8 cellular contexts compared by ENCODE assay signal in the genomic region with DNA sequence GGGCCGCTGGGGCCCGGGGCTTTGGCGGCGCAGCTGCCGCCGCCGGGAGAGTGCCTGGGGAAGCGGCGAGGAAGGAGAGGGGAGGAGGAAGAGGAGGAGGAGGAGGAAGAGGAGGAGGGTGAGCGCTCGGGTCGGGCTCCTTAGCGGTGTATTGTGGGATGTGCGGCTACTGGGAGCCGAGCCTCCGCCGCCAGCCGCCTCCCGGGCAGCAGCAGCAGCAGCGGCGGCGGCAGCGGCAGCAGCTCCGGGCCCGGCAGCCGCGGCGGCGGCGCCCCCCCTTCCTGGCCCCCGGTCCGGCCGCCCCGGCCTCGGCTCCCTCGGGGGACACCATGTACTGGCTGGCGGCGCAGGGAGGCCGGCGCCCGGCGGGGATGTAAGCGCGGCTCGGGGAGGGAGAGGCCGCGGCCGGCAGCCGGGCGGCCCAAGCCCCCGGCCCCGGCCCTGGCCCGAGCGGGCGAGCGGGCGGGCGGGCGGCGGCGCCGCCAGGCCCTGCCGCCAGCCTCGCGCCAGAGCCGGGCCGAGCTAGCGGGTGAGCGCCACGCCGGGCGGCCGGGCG. TPM values are rescaled to one million over a fixed set of nuclear protein-coding genes. Genes with fewer than 3 reads are reported as not detected.
DNase-seq lines count a peak whose midpoint lies in the region; ATAC-seq and TF ChIP-seq lines count a peak whose summit lies in the region.

A gene (plus strand): TSS at position 149 of the 556 bp plus-strand sequence. CDS start 729 bp downstream, outside the sequence.

- H3K79me1 ChIP-seq in H9 (ENCODE audit: insufficient read depth, low read depth, low read length, poor library complexity, severe bottlenecking), result no peaks in the 10 kb centered on the region

- no peak within 1 kb of the TSS; the same call in 1 of the 2 replicates for H3K4ac ChIP-seq in H9 (ENCODE audit: low read depth, low read length)

- H3K27ac Mint-ChIP-seq in H9, result peak within 1 kb of the TSS; percentile 98 to 100 (median 100)

- H2AK5ac ChIP-seq in H9 (ENCODE audit: insufficient read length, low read length), result no peak within 1 kb of the TSS

- H4K5ac ChIP-seq in H9 (ENCODE audit: insufficient read length, low read depth, low read length), result peak within 1 kb of the TSS; percentile 80

- H3K79me2 ChIP-seq in H9 (ENCODE audit: insufficient read depth, low read length), result no peaks in the 10 kb centered on the region; the same call in 1 of the 2 replicates

- H3K23me2 ChIP-seq in H9 (ENCODE audit: insufficient read length, low read depth, low read length, poor library complexity, severe bottlenecking), result peaks cover 27% of the 10 kb centered on the region

- peak within 1 kb of the TSS; percentile 100 for H3K27ac ChIP-seq in BLaER1
- H3K27ac ChIP-seq in H9 (ENCODE audit: insufficient read length, low read depth, low read length), result peak within 1 kb of the TSS; percentile 99
- H3K27ac ChIP-seq in right cardiac atrium (ENCODE audit: low read length), result peak within 1 kb of the TSS; percentile 99
- peak within 1 kb of the TSS; percentile 98 to 100 for H3K27ac ChIP-seq in prostate gland

- H3K36me3 Mint-ChIP-seq in H9 (ENCODE audit: insufficient read depth in 1 of 3, low read depth in 3 of 3), result peaks cover 15 to 30% (median 30%) of the 10 kb centered on the region in 3 experiments

- peak within 1 kb of the TSS; percentile 96 for H3K18ac ChIP-seq in H9 (ENCODE audit: insufficient read length, low read depth, low read length)

- no peak within 1 kb of the TSS for H2BK15ac ChIP-seq in H9 (ENCODE audit: low read depth, low read length)

- peak within 1 kb of the TSS; percentile 14 for H2BK5ac ChIP-seq in H9 (ENCODE audit: insufficient read length, low read length)

- H2AFZ ChIP-seq in H9 (ENCODE audit: low read length), result no peak within 1 kb of the TSS

- no peak within 1 kb of the TSS for H3T11ph ChIP-seq in H9 (ENCODE audit: low read length)

- WGBS in H9 (ENCODE audit: extremely low coverage, insufficient read length, low lambda C conversion rate), result no CpG with 5 or more reads among the region's 74 CpGs
- WGBS in right cardiac atrium, result under 1% methylated on average over 72 of the region's 74 CpGs
- under 1% methylated on average over 14 of the region's 74 CpGs for WGBS in prostate gland

- no peaks in the 10 kb centered on the region; the same call in 1 of the 2 replicates for H3K27me3 Mint-ChIP-seq in H9 (ENCODE audit: low read depth)

- H3K14ac ChIP-seq in H9 (ENCODE audit: insufficient read depth, low read length), result peak within 1 kb of the TSS; percentile 95

- no peak for TF ChIP-seq CTCF in H9 (conservative IDR thresholded peaks at IDR 0.05)
- no peak for TF ChIP-seq CTCF in prostate gland (IDR thresholded peaks at IDR 0.05)

- H4K8ac ChIP-seq in H9 (replicated peaks; ENCODE audit: insufficient read length, low read depth, low read length), result no peak within 1 kb of the TSS

- H2BK120ac ChIP-seq in H9 (ENCODE audit: low read depth, low read length, poor library complexity, severe bottlenecking), result peak within 1 kb of the TSS; percentile 52

- peak; percentile 17 for TF ChIP-seq POLR2A in prostate gland (IDR thresholded peaks at IDR 0.05)

- no peak within 1 kb of the TSS for H3K23ac ChIP-seq in H9 (ENCODE audit: insufficient read length, low read depth, low read length)

- peak within 1 kb of the TSS; percentile 94 for H3K56ac ChIP-seq in H9 (ENCODE audit: insufficient read length, low read depth, low read length)

- H3K4me1 Mint-ChIP-seq in H9, result peaks cover 31 to 37% of the 10 kb centered on the region in 2 experiments

- H3K27me3 ChIP-seq in BLaER1 (no peaks in the 10 kb centered on the region), H9 (ENCODE audit: insufficient read depth, low read length) (no peaks in the 10 kb centered on the region), right cardiac atrium (ENCODE audit: control insufficient read depth, insufficient read depth) (no peaks in the 10 kb centered on the region), prostate gland (replicated peaks; ENCODE audit: insufficient read depth) (no peaks in the 10 kb centered on the region)

- H3K9me3 ChIP-seq in BLaER1 (no peaks in the 10 kb centered on the region), H9 (ENCODE audit: control insufficient read depth, low read depth, low read length) (no peaks in the 10 kb centered on the region), right cardiac atrium (ENCODE audit: control insufficient read depth, low read length) (no peaks in the 10 kb centered on the region), prostate gland (no peaks in the 10 kb centered on the region)

- no peaks in the 10 kb centered on the region for H3K9me3 Mint-ChIP-seq in H9

- peak within 1 kb of the TSS; percentile 93 for H3K4me2 ChIP-seq in BLaER1
- H3K4me2 ChIP-seq in H9 (ENCODE audit: insufficient read depth, insufficient read length, low read length), result peak within 1 kb of the TSS; percentile 98

- H4K91ac ChIP-seq in H9 (ENCODE audit: insufficient read length, low read depth, low read length), result peak within 1 kb of the TSS; percentile 36

- H3K36me3 ChIP-seq in BLaER1 (peaks cover 16% of the 10 kb centered on the region), prostate gland (peaks cover 0 to 10% of the 10 kb centered on the region in 2 donors)

- H3K9ac ChIP-seq in BLaER1 (peak within 1 kb of the TSS; percentile 100), H9 (ENCODE audit: extremely low read depth, insufficient read length, low read length) (peak within 1 kb of the TSS; percentile 100)

- H4K20me1 ChIP-seq in BLaER1, result peaks cover 38% of the 10 kb centered on the region
- no peaks in the 10 kb centered on the region for H4K20me1 ChIP-seq in H9 (ENCODE audit: control insufficient read depth, insufficient read depth, insufficient read length)

- ATAC-seq in right cardiac atrium, result peak; percentile 23 to 36
- ATAC-seq in GM21737 (IDR thresholded peaks at IDR 0.05; ENCODE audit: unreplicated experiment), result no peak
- no peak for ATAC-seq in GM21786 (IDR thresholded peaks at IDR 0.05; ENCODE audit: unreplicated experiment)

- H3K4me3 Mint-ChIP-seq in H9, result peak within 1 kb of the TSS; percentile 86 to 96

- no peak for DNase-seq in H9
- peak; percentile 58 for DNase-seq in RPMI7951 (ENCODE audit: low read depth)
- DNase-seq in anterior cingulate cortex (lab: John Stamatoyannopoulos, UW), result peak in 42 of 58 donors; percentile 1 to 72 (median 47)
- peak; percentile 73 to 86 (median 83) for DNase-seq in right cardiac atrium
- DNase-seq in prostate gland (ENCODE audit: low spot score), result no peak

- H3K4me1 ChIP-seq in BLaER1, result peaks cover 32% of the 10 kb centered on the region
- H3K4me1 ChIP-seq in H9 (ENCODE audit: insufficient read depth, low read length), result peaks cover 3% of the 10 kb centered on the region; the same call in 1 of the 2 replicates
- peaks cover 7% of the 10 kb centered on the region for H3K4me1 ChIP-seq in right cardiac atrium (ENCODE audit: control insufficient read depth, insufficient read depth, low read length)
- peaks cover 11% of the 10 kb centered on the region for H3K4me1 ChIP-seq in prostate gland (replicated peaks)

- H2BK20ac ChIP-seq in H9 (ENCODE audit: low read depth, low read length, poor library complexity, severe bottlenecking), result no peak within 1 kb of the TSS

- peak within 1 kb of the TSS; percentile 77 for H2BK12ac ChIP-seq in H9 (ENCODE audit: insufficient read length, low read depth, low read length)

- intact Hi-C loops in right cardiac atrium (cut with DNase I), result no loop called here
- intact Hi-C loops in prostate gland (cut with DNase I), result loop anchor here (10.0 kb wide), 1 partner anchor 219 kb away; a partner anchor contains a TSS

- H3K4me3 ChIP-seq in BLaER1 (peak within 1 kb of the TSS; percentile 96), right cardiac atrium (ENCODE audit: low read length) (peak within 1 kb of the TSS; percentile 97), prostate gland (peak within 1 kb of the TSS; percentile 59 to 84)

RNA-seq across cellular contexts. Expression of the gene that starts here (rescaled TPM):
- total RNA-seq in H9 (2021), result 38.2 and 40.4 TPM in 2 replicates
- total RNA-seq in RPMI7951 (2014; rRNA removed; shearing (Covaris generic)), result 0.96 and 1.1 TPM in 2 replicates
- total RNA-seq in right cardiac atrium, result 10 to 100 TPM in 3 of 4 donors, 1 to 10 TPM in 1; 9.6 to 14.9 (median 13.0) TPM
- polyA plus RNA-seq in right cardiac atrium, result 7.6 TPM
- total RNA-seq in prostate gland, result 10 to 100 TPM; 19.2 to 27.5 TPM

Comparison
In these comparisons a context has a peak if more than half of its experiments do, and no peak if none do; other contexts are left out.
1. DNase-seq: peak in RPMI7951 (single experiment), anterior cingulate cortex (42 of 58) and right cardiac atrium (3 of 3); none in H9 (single experiment) and prostate gland (single experiment).
2. ATAC-seq: peak in right cardiac atrium (2 of 2); none in GM21737 (single experiment) and GM21786 (single experiment).
3. Peak in every context shown above with its lines, with median percentiles within 50 percentile points of each other: H3K27ac ChIP-seq and H3K4me3 ChIP-seq.